14 cellular contexts compared by ENCODE assay signal in the genomic region with DNA sequence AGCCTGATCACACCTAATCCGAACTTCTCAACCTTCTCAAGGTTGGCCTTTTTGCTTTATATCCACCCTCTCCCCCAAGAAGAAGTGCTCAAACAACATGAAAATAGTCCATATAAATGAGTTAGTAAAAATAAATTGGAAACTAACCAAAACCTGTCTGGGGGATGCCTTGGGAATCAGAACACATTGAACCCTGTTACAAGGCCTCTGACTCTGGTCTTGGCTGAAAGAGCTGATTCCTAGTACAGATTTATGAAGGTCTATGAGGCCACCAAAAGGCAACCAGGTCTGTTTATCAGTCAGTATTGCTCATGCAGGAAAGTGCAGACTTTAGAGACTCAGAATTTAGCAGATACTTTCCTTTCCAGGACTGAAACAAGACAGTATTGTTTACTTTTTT. TPM values are rescaled to one million over a fixed set of nuclear protein-coding genes. Genes with fewer than 3 reads are reported as not detected.
DNase-seq lines count a peak whose midpoint lies in the region; ATAC-seq and TF ChIP-seq lines count a peak whose summit lies in the region.
"Had no signal": no experiment of that assay in that cellular context is flagged by ENCODE, and none has a peak within 500 bp of the region (broad histone marks: within the 10 kb centered on the region; RNA-seq: fewer than 3 reads in every experiment).

No MANE protein-coding gene starts in this region.

- H3K9me3 ChIP-seq in BLaER1 treated with 17β-estradiol and CSF1 and Interleukin-3, amounts not matched to agents 10 nM and 100 nM (replicated peaks in 1 of 11), result no peaks in the 10 kb centered on the region
- H3K9me3 ChIP-seq in vagina, result no peaks in the 10 kb centered on the region
- H3K9me3 ChIP-seq: Caco-2 had no signal

- no peaks in the 10 kb centered on the region for H3K9me3 Mint-ChIP-seq in endothelial cell (ENCODE audit: unreplicated experiment)
- H3K9me3 Mint-ChIP-seq: CD4-positive, alpha-beta T cell; CD8-positive, alpha-beta T cell had no signal

- H3K4me3 ChIP-seq in BLaER1 treated with 17β-estradiol and CSF1 and Interleukin-3, amounts not matched to agents 10 nM and 100 nM, result no peak overlapping the region
- H3K4me3 ChIP-seq in vagina, result no peak overlapping the region

- H4K20me1 ChIP-seq in BLaER1 treated with 17β-estradiol and CSF1 and Interleukin-3, amounts not matched to agents 10 nM and 100 nM, result no peaks in the 10 kb centered on the region

- no peaks in the 10 kb centered on the region for H3K36me3 ChIP-seq in BLaER1 treated with 17β-estradiol and CSF1 and Interleukin-3, amounts not matched to agents 10 nM and 100 nM
- no peaks in the 10 kb centered on the region for H3K36me3 ChIP-seq in vagina

- H3K27ac Mint-ChIP-seq in endothelial cell (ENCODE audit: unreplicated experiment), result no peak overlapping the region
- H3K27ac Mint-ChIP-seq: CD4-positive, alpha-beta T cell; CD8-positive, alpha-beta T cell had no signal

- intact Hi-C loops in vagina (cut with DNase I), result no loop called here

- no peaks in the 10 kb centered on the region for H3K27me3 ChIP-seq in BLaER1 treated with 17β-estradiol and CSF1 and Interleukin-3, amounts not matched to agents 10 nM and 100 nM
- H3K27me3 ChIP-seq in vagina, result no peaks in the 10 kb centered on the region

- no peak for TF ChIP-seq POLR2A in vagina (IDR thresholded peaks at IDR 0.05)

- no peak for DNase-seq in endothelial cell (ENCODE audit: low spot score)
- no peak for DNase-seq in vagina (ENCODE audit: extremely low spot score in 2 of 2)
- DNase-seq in midbrain (lab: John Stamatoyannopoulos, UW), result no peak
- DNase-seq: 8988T; ACHN; Caco-2; Calu3; CD4-positive, alpha-beta T cell; CD8-positive, alpha-beta T cell; DMS79 treated with DMSO at 0.1 percent for 48 hours; GF-D8 had no signal

- no peak overlapping the region for H3K27ac ChIP-seq in BLaER1 treated with 17β-estradiol and CSF1 and Interleukin-3, amounts not matched to agents 10 nM and 100 nM
- no peak overlapping the region for H3K27ac ChIP-seq in vagina
- H3K27ac ChIP-seq: C4-2B had no signal

- H3K4me1 ChIP-seq in BLaER1 treated with 17β-estradiol and CSF1 and Interleukin-3, amounts not matched to agents 10 nM and 100 nM, result peaks cover 74 to 94% (median 84%) of the 10 kb centered on the region in 10 experiments
- H3K4me1 ChIP-seq in vagina, result peaks cover 14% of the 10 kb centered on the region
- H3K4me1 ChIP-seq: Caco-2 had no signal

- H3K27me3 Mint-ChIP-seq in endothelial cell (ENCODE audit: unreplicated experiment), result peaks cover 10% of the 10 kb centered on the region

- H3K4me3 Mint-ChIP-seq in endothelial cell (ENCODE audit: unreplicated experiment), result peak overlapping the region; percentile 21
- H3K4me3 Mint-ChIP-seq: CD4-positive, alpha-beta T cell; CD8-positive, alpha-beta T cell had no signal

- H3K9ac ChIP-seq in BLaER1 treated with 17β-estradiol and CSF1 and Interleukin-3, amounts not matched to agents 10 nM and 100 nM, result no peak overlapping the region

- H3K4me1 Mint-ChIP-seq in endothelial cell (ENCODE audit: unreplicated experiment), result peaks cover 9% of the 10 kb centered on the region

- peak overlapping the region; percentile 75 to 95 (median 86); a peak in 21 of 22 replicates for H3K4me2 ChIP-seq in BLaER1 treated with 17β-estradiol and CSF1 and Interleukin-3, amounts not matched to agents 10 nM and 100 nM

- H3K36me3 Mint-ChIP-seq in endothelial cell (ENCODE audit: low read depth, unreplicated experiment), result peaks cover 4% of the 10 kb centered on the region
- H3K36me3 Mint-ChIP-seq: CD8-positive, alpha-beta T cell had no signal

- no peak for ATAC-seq in GM19395 (IDR thresholded peaks at IDR 0.05; ENCODE audit: unreplicated experiment)
- ATAC-seq: CD8-positive, alpha-beta T cell had no signal

- TF ChIP-seq CTCF in endothelial cell (IDR thresholded peaks at IDR 0.05; ENCODE audit: unreplicated experiment) (no peak), vagina (IDR thresholded peaks at IDR 0.05) (no peak)

RNA-seq across cellular contexts. Expression of a gene that starts 49.7 kb away (rescaled TPM):
- total RNA-seq in endothelial cell (ENCODE audit: unreplicated experiment), result 11.5 TPM
- total RNA-seq in vagina, result 16.9 TPM
- total RNA-seq: Calu3 had no signal
